ENCODE assay signal across 23 cellular contexts in genomic region chr9:14216612-14217194, GRCh38.
DNase-seq lines count a peak whose midpoint lies in the region; ATAC-seq and TF ChIP-seq lines count a peak whose summit lies in the region.
"Had no signal": no experiment of that assay in that cellular context is flagged by ENCODE, and none has a peak within 500 bp of the region (broad histone marks: within the 10 kb centered on the region; RNA-seq: fewer than 3 reads in every experiment).

No MANE protein-coding gene starts in this region.

- CTCF ChIA-PET in PC-3 (lab: Charles Lee) (no interaction called here), A673 (lab: Charles Lee) (no interaction called here)

- H3K27me3 ChIP-seq in PC-3 (ENCODE audit: low read length) (no peaks in the 10 kb centered on the region), osteoblast (ENCODE audit: insufficient read depth, low read length) (no peaks in the 10 kb centered on the region), A673 (replicated peaks; ENCODE audit: insufficient read depth, low read depth, low read length, poor library complexity) (no peaks in the 10 kb centered on the region)
- H3K27me3 ChIP-seq: BE2C, MG63 had no signal

- H3K4me1 Mint-ChIP-seq in chondrocyte (ENCODE audit: low read depth), result peaks cover 80% of the 10 kb centered on the region

- H3K4me3 Mint-ChIP-seq in chondrocyte (ENCODE audit: unreplicated experiment), result no peak overlapping the region

- H3K4me2 ChIP-seq in PC-3 (ENCODE audit: low read length) (peak overlapping the region; percentile 53), osteoblast (ENCODE audit: insufficient read depth, low read length) (no peak overlapping the region)

- peak; percentile 30; the same call in 1 of the 2 replicates for ATAC-seq in PC-3
- no peak for ATAC-seq in HG02870 (IDR thresholded peaks at IDR 0.05; ENCODE audit: unreplicated experiment)
- ATAC-seq: GM12878, HepG2, K562, Panc1 had no signal

- no peaks in the 10 kb centered on the region for H3K36me3 Mint-ChIP-seq in chondrocyte (ENCODE audit: low read depth)

- H3K4me1 ChIP-seq in PC-3 (ENCODE audit: insufficient read depth, low read length) (peaks cover 77% of the 10 kb centered on the region), osteoblast (ENCODE audit: insufficient read depth, low read length) (peaks cover 69% of the 10 kb centered on the region), A673 (ENCODE audit: insufficient read depth, low read length, poor library complexity, severe bottlenecking) (peaks cover 27% of the 10 kb centered on the region)

- no peak for TF ChIP-seq CTCF in PC-3 (conservative IDR thresholded peaks at IDR 0.05; ENCODE audit: low read depth, low read length)
- TF ChIP-seq CTCF in chondrocyte (IDR thresholded peaks at IDR 0.05), result no peak
- no peak for TF ChIP-seq CTCF in osteoblast (IDR thresholded peaks at IDR 0.05; ENCODE audit: extremely low read depth, low read depth, low read length)
- no peak for TF ChIP-seq CTCF in A673 (conservative IDR thresholded peaks at IDR 0.05; ENCODE audit: low read depth, low read length)

- H3K4me3 ChIP-seq in PC-3 (ENCODE audit: low read length) (no peak overlapping the region), osteoblast (ENCODE audit: insufficient read depth, low read length) (no peak overlapping the region), A673 (ENCODE audit: low read depth, low read length, poor library complexity, severe bottlenecking) (no peak overlapping the region)
- H3K4me3 ChIP-seq: GM12878, K562, MG63 had no signal

- H2AFZ ChIP-seq in PC-3 (ENCODE audit: low read length) (no peak overlapping the region; the same call in 1 of the 2 replicates), osteoblast (ENCODE audit: low read length) (no peak overlapping the region)

- H3K27me3 Mint-ChIP-seq in chondrocyte (ENCODE audit: low read depth), result no peaks in the 10 kb centered on the region

- no peaks in the 10 kb centered on the region for H4K20me1 ChIP-seq in PC-3 (ENCODE audit: low read length)
- H4K20me1 ChIP-seq in osteoblast (ENCODE audit: insufficient read depth, low read length), result no peaks in the 10 kb centered on the region

- POLR2A ChIA-PET in PC-3 (lab: Charles Lee; ENCODE audit: unreplicated experiment) (interaction anchor here (0.7 kb wide), 2 partner anchors 98 to 190 kb away, joined by 3 read pairs; no protein-coding TSS in a partner anchor), A673 (lab: Charles Lee; ENCODE audit: low non-redundant PET) (no interaction called here)

- H3K36me3 ChIP-seq in PC-3 (ENCODE audit: low read depth, low read length) (no peaks in the 10 kb centered on the region), osteoblast (ENCODE audit: insufficient read depth, low read length) (no peaks in the 10 kb centered on the region), A673 (ENCODE audit: insufficient read depth, low read length, poor library complexity, severe bottlenecking) (no peaks in the 10 kb centered on the region)
- H3K36me3 ChIP-seq: BE2C had no signal

- H3K79me2 ChIP-seq in PC-3 (ENCODE audit: low read length) (peaks cover 80% of the 10 kb centered on the region), osteoblast (ENCODE audit: insufficient read depth, low read length) (peaks cover 40% of the 10 kb centered on the region)

- H3K9ac ChIP-seq in PC-3 (ENCODE audit: low read length), result no peak overlapping the region

- H3K9me3 ChIP-seq in PC-3 (ENCODE audit: low read length), result no peaks in the 10 kb centered on the region
- no peaks in the 10 kb centered on the region for H3K9me3 ChIP-seq in osteoblast (ENCODE audit: low read depth, low read length)
- H3K9me3 ChIP-seq in A673 (ENCODE audit: low read depth, low read length, poor library complexity, severe bottlenecking), result no peaks in the 10 kb centered on the region
- H3K9me3 ChIP-seq: BE2C, MG63 had no signal

- BruUV-seq in PC-3 (replicated peaks; lab: Mats Ljungman, UMichigan) (no TSS peak), A673 (replicated peaks; lab: Mats Ljungman, UMichigan) (no TSS peak)

- intact Hi-C loops in PC-3 (cut with micrococcal nuclease), result no loop called here
- intact Hi-C loops in A673 (cut with micrococcal nuclease; ENCODE audit: unreplicated experiment), result no loop called here

- H3K9me2 ChIP-seq in PC-3 (replicated peaks; ENCODE audit: low read length), result no peaks in the 10 kb centered on the region

- H3K9me3 Mint-ChIP-seq in chondrocyte (ENCODE audit: low read depth), result no peaks in the 10 kb centered on the region

- H3F3A ChIP-seq in PC-3 (ENCODE audit: low read length, unreplicated experiment), result peaks cover 4% of the 10 kb centered on the region

- H3K27ac Mint-ChIP-seq in chondrocyte (ENCODE audit: unreplicated experiment), result peak overlapping the region; percentile 60

- H3K27ac ChIP-seq in PC-3 (ENCODE audit: low read length), result peak overlapping the region; percentile 69
- H3K27ac ChIP-seq in osteoblast (ENCODE audit: low read depth, low read length), result peak overlapping the region; percentile 47
- H3K27ac ChIP-seq in A673 (ENCODE audit: low read depth, low read length, poor library complexity, severe bottlenecking), result no peak overlapping the region
- H3K27ac ChIP-seq: 22Rv1, HL-60 had no signal

- DNase-seq in DMS79 treated with DMSO at 0.1 percent for 48 hours (lab: John Stamatoyannopoulos, UW) (peak; percentile 56), DMS79 (lab: John Stamatoyannopoulos, UW) (no peak), PC-3 (peak; percentile 57), chondrocyte (ENCODE audit: low spot score) (no peak), osteoblast (ENCODE audit: insufficient read length, low spot score, missing footprints) (no peak), 8988T (no peak), A673 (ENCODE audit: low spot score) (no peak)
- DNase-seq: BE2C, DND-41, HCEC 1CT, MG63, NCI-H1436, NCI-H187 treated with DMSO at 0.1 percent for 48 hours, NCI-H2107, NCI-H446 treated with DMSO at 0.1 percent for 48 hours, NCI-H526 treated with DMSO at 0.1 percent for 48 hours had no signal

Comparison
In these comparisons a context has a peak if more than half of its experiments do, and no peak if none do; other contexts are left out.
1. DNase-seq: peak in DMS79 treated with DMSO at 0.1 percent for 48 hours (single experiment) and PC-3 (single experiment); none in DMS79 (single experiment), chondrocyte (single experiment), osteoblast (single experiment), 8988T (single experiment) and A673 (single experiment).